ENCODE assay signal across 10 cellular contexts in genomic region chr7:28315565-28316420, GRCh38.
DNase-seq lines count a peak whose midpoint lies in the region; ATAC-seq and TF ChIP-seq lines count a peak whose summit lies in the region.
"Had no signal": no experiment of that assay in that cellular context is flagged by ENCODE, and none has a peak within 500 bp of the region (broad histone marks: within the 10 kb centered on the region; RNA-seq: fewer than 3 reads in every experiment).

No MANE protein-coding gene starts in this region.

- ATAC-seq in gastroesophageal sphincter (peak; percentile 57), GM21717 (IDR thresholded peaks at IDR 0.05; ENCODE audit: unreplicated experiment) (no peak), GM21381 (IDR thresholded peaks at IDR 0.05; ENCODE audit: unreplicated experiment) (no peak), HG03280 (IDR thresholded peaks at IDR 0.05; ENCODE audit: unreplicated experiment) (no peak)

- DNase-seq in HFF-Myc (ENCODE audit: extremely low read depth, low read depth) (peak; percentile 56), T-helper 9 cell (no peak)
- DNase-seq: activated gamma-delta T cell treated with Interleukin-2 at 50 U/mL for 16 hours, NCI-H345 had no signal

- H3K27ac ChIP-seq in VCaP (peak overlapping the region; percentile 26; the same call in 1 of the 2 replicates), gastroesophageal sphincter (peak overlapping the region in 2 of 4 donors; percentile 3 to 11), skin epidermis (peak overlapping the region in 11 of 21 experiments; percentile 5 to 62 (median 34))

- no peaks in the 10 kb centered on the region for H3K4me1 ChIP-seq in gastroesophageal sphincter

- no peak for TF ChIP-seq EP300 in gastroesophageal sphincter (IDR thresholded peaks at IDR 0.05)

- no peaks in the 10 kb centered on the region for H3K36me3 ChIP-seq in gastroesophageal sphincter

- H3K4me3 ChIP-seq in HFF-Myc (replicated peaks; ENCODE audit: low read depth, low read length) (0 out of 2 replicates have a peak overlapping the region, but pooled peaks have one; percentile 4), gastroesophageal sphincter (peak overlapping the region in 1 of 2 donors; percentile 2), skin epidermis (no peak overlapping the region)

- no peak for TF ChIP-seq CTCF in HFF-Myc (IDR thresholded peaks at IDR 0.05; ENCODE audit: low read depth, low read length, missing control alignments)
- TF ChIP-seq CTCF in VCaP (conservative IDR thresholded peaks at IDR 0.05) = no peak
- no peak for TF ChIP-seq CTCF in gastroesophageal sphincter (IDR thresholded peaks at IDR 0.05)

- no peak for TF ChIP-seq POLR2A in gastroesophageal sphincter (IDR thresholded peaks at IDR 0.05)

- H3K27me3 ChIP-seq in gastroesophageal sphincter = peaks cover 19% of the 10 kb centered on the region

- 27 to 49% methylated on average over 8 to 15 of the region's 16 CpGs for WGBS in gastroesophageal sphincter (ENCODE audit: low coverage in 1 of 2), 2 donors

- no peaks in the 10 kb centered on the region for H3K9me3 ChIP-seq in gastroesophageal sphincter
